ENCODE assay signal across 8 cellular contexts in the genomic region with DNA sequence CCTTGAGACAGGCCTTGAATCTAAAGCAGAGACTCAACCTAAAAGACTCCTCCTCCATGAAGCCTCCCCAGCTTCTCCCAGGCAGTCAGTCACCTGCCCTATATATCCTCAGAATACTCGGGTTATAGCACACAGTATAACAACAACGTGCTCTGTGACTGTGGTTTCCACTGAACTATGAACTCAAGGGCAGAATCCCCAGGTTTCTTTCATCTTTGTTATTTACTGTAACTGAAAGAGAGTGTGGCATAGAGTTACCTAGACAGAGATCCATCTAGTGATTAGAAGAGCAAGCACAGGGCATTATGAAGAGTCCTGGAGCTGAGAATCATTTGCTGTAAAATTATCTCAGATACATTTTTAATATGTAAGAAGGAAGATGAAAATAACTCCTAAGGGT.
"Had no signal": no experiment of that assay in that cellular context is flagged by ENCODE, and none has a peak within 500 bp of the region (broad histone marks: within the 10 kb centered on the region; RNA-seq: fewer than 3 reads in every experiment).

No MANE protein-coding gene starts in this region.

- H3K36me3 Mint-ChIP-seq: IgD-negative memory B cell had no signal

- H3K4me3 ChIP-seq: K562 had no signal

- ATAC-seq: K562 had no signal

- H3K27me3 Mint-ChIP-seq: IgD-negative memory B cell had no signal

- H3K9ac ChIP-seq: KMS-11 had no signal

- H3K4me1 Mint-ChIP-seq: IgD-negative memory B cell had no signal

- H3K27ac ChIP-seq: HL-60, KMS-11 had no signal

- H3K4me2 ChIP-seq: KMS-11 had no signal

- H3K4me3 Mint-ChIP-seq: IgD-negative memory B cell had no signal

- DNase-seq: IMR-90, KBM-7, KG1 had no signal

- FAIRE-seq: HTR-8/SVneo, K562 had no signal

- H3K27ac Mint-ChIP-seq: IgD-negative memory B cell had no signal
